Comparison of ENCODE assay signal across 33 cellular contexts in the genomic region with DNA sequence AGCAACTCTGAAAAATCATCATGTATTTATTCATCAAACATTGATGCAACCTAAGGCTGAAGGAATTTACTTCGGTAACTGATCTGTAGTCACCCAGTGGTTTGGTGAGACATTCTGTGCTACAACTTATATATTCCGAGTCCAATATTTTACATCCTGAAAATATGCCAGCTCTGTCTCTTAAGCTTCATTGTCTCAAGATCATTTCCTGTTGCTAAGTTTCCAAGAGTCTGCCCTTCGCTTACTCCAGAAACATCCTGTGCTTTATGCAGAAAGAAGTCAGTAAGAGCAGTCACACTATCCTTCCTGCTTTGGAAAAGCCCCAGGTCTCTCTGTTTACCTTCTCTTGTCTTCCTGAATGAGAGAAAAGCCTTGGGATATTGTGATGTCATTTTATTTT.
DNase-seq lines count a peak whose midpoint lies in the region; ATAC-seq and TF ChIP-seq lines count a peak whose summit lies in the region.
"Had no signal": no experiment of that assay in that cellular context is flagged by ENCODE, and none has a peak within 500 bp of the region (broad histone marks: within the 10 kb centered on the region; RNA-seq: fewer than 3 reads in every experiment).

No MANE protein-coding gene starts in this region.

- DNase-seq in GM03348 (ENCODE audit: low spot score), result peak; percentile 11
- peak; percentile 56 for DNase-seq in NCI-H69 (lab: John Stamatoyannopoulos, UW)
- peak; percentile 14 for DNase-seq in choroid plexus epithelial cell (ENCODE audit: low read depth)
- DNase-seq in osteoblast (ENCODE audit: insufficient read length, low spot score, missing footprints), result peak; percentile 67
- DNase-seq in naive thymus-derived CD4-positive, alpha-beta T cell, result no peak
- no peak for DNase-seq in esophagus squamous epithelium (lab: John Stamatoyannopoulos, UW)
- no peak for DNase-seq in GF-D8 (lab: John Stamatoyannopoulos, UW)
- DNase-seq: activated CD4-positive, alpha-beta memory T cell treated with anti-CD3 and anti-CD28 coated beads for 36 hours; activated CD4-positive, CD25-positive, alpha-beta regulatory T cell treated with anti-CD3 and anti-CD28 coated beads, Interleukin-2, amount 50 U/mL, for 72 hours; activated CD8-positive, alpha-beta memory T cell treated with anti-CD3 and anti-CD28 coated beads, Interleukin-2, amount 50 U/mL, for 48 hours; activated naive CD4-positive, alpha-beta T cell treated with anti-CD3 and anti-CD28 coated beads, Interleukin-2, amount 50 U/mL, for 16 hours; amniotic stem cell; COR-L47; cortex of kidney; DMS53; hypothalamus; immature natural killer cell; left lung; naive B cell; NCI-H1105; NCI-H1930; NCI-H2227 treated with DMSO at 0.1 percent for 48 hours; nucleus accumbens; SK-N-SH; small intestine; stimulated activated CD8-positive, alpha-beta memory T cell treated with anti-CD3 and anti-CD28 coated beads, Interleukin-4, amount 100 ng/mL, for 48 hours; stimulated activated naive CD8-positive, alpha-beta T cell treated with anti-CD3 and anti-CD28 coated beads, Interleukin-15, amount 100 ng/mL, for 72 hours; tibial artery had no signal

- peaks cover 15 to 42% (median 32%) of the 10 kb centered on the region in 5 donors for H3K27me3 Mint-ChIP-seq in naive thymus-derived CD4-positive, alpha-beta T cell

- H3K9me3 Mint-ChIP-seq in naive thymus-derived CD4-positive, alpha-beta T cell, result peaks cover 0 to 1% (median 0%) of the 10 kb centered on the region in 11 donors
- H3K9me3 Mint-ChIP-seq: activated CD4-positive, alpha-beta memory T cell treated with anti-CD3 and anti-CD28 coated beads for 36 hours; stimulated activated naive CD8-positive, alpha-beta T cell treated with anti-CD3 and anti-CD28 coated beads, Interleukin-15, amount 100 ng/mL, for 72 hours; T-helper 1 cell treated with Interleukin-12 subunit alpha and Interleukin-12 subunit beta and Interleukin-4 antibody, amounts not matched to agents 30 μg/mL and 1 μg/mL, for 36 hours had no signal

- H3K36me3 Mint-ChIP-seq in naive thymus-derived CD4-positive, alpha-beta T cell, result no peaks in the 10 kb centered on the region
- H3K36me3 Mint-ChIP-seq: activated CD4-positive, alpha-beta memory T cell treated with anti-CD3 and anti-CD28 coated beads for 36 hours; immature natural killer cell; naive B cell had no signal

- no peak for TF ChIP-seq POLR2A in esophagus squamous epithelium (IDR thresholded peaks at IDR 0.05)

- no peaks in the 10 kb centered on the region for H4K20me1 ChIP-seq in osteoblast (ENCODE audit: insufficient read depth, low read length)
- H4K20me1 ChIP-seq: BLaER1 had no signal

- H3K4me3 ChIP-seq in choroid plexus epithelial cell (ENCODE audit: low read depth, low read length) (no peak overlapping the region), osteoblast (ENCODE audit: insufficient read depth, low read length) (no peak overlapping the region), esophagus squamous epithelium (no peak overlapping the region)
- no peak overlapping the region for H3K4me3 ChIP-seq in naive thymus-derived CD4-positive, alpha-beta T cell (ENCODE audit: low read length)
- H3K4me3 ChIP-seq: BLaER1, cardiac muscle cell, esophagus muscularis mucosa, HAP-1, left lung, tibial artery had no signal

- H3K27me3 ChIP-seq in osteoblast (ENCODE audit: insufficient read depth, low read length), result peaks cover 41% of the 10 kb centered on the region
- H3K27me3 ChIP-seq in naive thymus-derived CD4-positive, alpha-beta T cell (ENCODE audit: control insufficient read depth in 2 of 2, insufficient read depth in 2 of 2, low read length in 2 of 2), result no peaks in the 10 kb centered on the region
- H3K27me3 ChIP-seq in esophagus squamous epithelium, result peaks cover 0 to 35% (median 1%) of the 10 kb centered on the region in 4 donors

- POLR2A ChIA-PET in naive thymus-derived CD4-positive, alpha-beta T cell (lab: Charles Lee), result no interaction called here

- no peak overlapping the region for H3K27ac Mint-ChIP-seq in naive thymus-derived CD4-positive, alpha-beta T cell
- H3K27ac Mint-ChIP-seq: activated CD4-positive, alpha-beta memory T cell treated with anti-CD3 and anti-CD28 coated beads for 36 hours; immature natural killer cell; naive B cell; T-helper 1 cell treated with Interleukin-12 subunit alpha and Interleukin-12 subunit beta and Interleukin-4 antibody, amounts not matched to agents 30 μg/mL and 1 μg/mL, for 36 hours had no signal

- intact Hi-C loops in naive thymus-derived CD4-positive, alpha-beta T cell (cut with micrococcal nuclease), result no loop called here
- intact Hi-C loops in esophagus squamous epithelium (cut with DNase I), result loop anchor here (10.0 kb wide), 1 partner anchor 48 kb away; no protein-coding TSS in a partner anchor

- H3K9me3 ChIP-seq in osteoblast (ENCODE audit: low read depth, low read length) (no peaks in the 10 kb centered on the region), esophagus squamous epithelium (no peaks in the 10 kb centered on the region)
- no peaks in the 10 kb centered on the region for H3K9me3 ChIP-seq in naive thymus-derived CD4-positive, alpha-beta T cell (ENCODE audit: control insufficient read depth in 2 of 3, low read length in 3 of 3)
- H3K9me3 ChIP-seq: esophagus muscularis mucosa, left lung, SK-N-SH, tibial artery had no signal

- H3K4me1 ChIP-seq in osteoblast (ENCODE audit: insufficient read depth, low read length) (no peaks in the 10 kb centered on the region), esophagus squamous epithelium (peaks cover 0 to 3% (median 0%) of the 10 kb centered on the region in 3 donors)
- H3K4me1 ChIP-seq in naive thymus-derived CD4-positive, alpha-beta T cell (ENCODE audit: control insufficient read depth in 2 of 2, insufficient read depth in 2 of 2, low read length in 2 of 2), result no peaks in the 10 kb centered on the region
- H3K4me1 ChIP-seq: BLaER1, left lung had no signal

- TF ChIP-seq CTCF in choroid plexus epithelial cell (conservative IDR thresholded peaks at IDR 0.05; ENCODE audit: low read depth, low read length) (no peak), osteoblast (IDR thresholded peaks at IDR 0.05; ENCODE audit: extremely low read depth, low read depth, low read length) (no peak), esophagus squamous epithelium (IDR thresholded peaks at IDR 0.05) (no peak)

- no peak for ATAC-seq in naive thymus-derived CD4-positive, alpha-beta T cell
- ATAC-seq: left lung; stimulated activated naive CD8-positive, alpha-beta T cell treated with anti-CD3 and anti-CD28 coated beads, Interleukin-15, amount 100 ng/mL, for 72 hours had no signal

- no peak overlapping the region for H3K4me3 Mint-ChIP-seq in naive thymus-derived CD4-positive, alpha-beta T cell
- H3K4me3 Mint-ChIP-seq: activated CD4-positive, alpha-beta memory T cell treated with anti-CD3 and anti-CD28 coated beads for 36 hours; immature natural killer cell; naive B cell; stimulated activated naive CD8-positive, alpha-beta T cell treated with anti-CD3 and anti-CD28 coated beads, Interleukin-15, amount 100 ng/mL, for 72 hours; T-helper 1 cell treated with Interleukin-12 subunit alpha and Interleukin-12 subunit beta and Interleukin-4 antibody, amounts not matched to agents 30 μg/mL and 1 μg/mL, for 36 hours had no signal

- no peaks in the 10 kb centered on the region for H3K79me2 ChIP-seq in osteoblast (ENCODE audit: insufficient read depth, low read length)

- H3K27ac ChIP-seq in osteoblast (ENCODE audit: low read depth, low read length) (no peak overlapping the region), esophagus squamous epithelium (no peak overlapping the region)
- no peak overlapping the region for H3K27ac ChIP-seq in naive thymus-derived CD4-positive, alpha-beta T cell (ENCODE audit: low read depth, low read length)
- H3K27ac ChIP-seq: BLaER1, cardiac muscle cell, esophagus muscularis mucosa, left lung, tibial artery had no signal

- H3K4me2 ChIP-seq in osteoblast (ENCODE audit: insufficient read depth, low read length), result no peak overlapping the region
- H3K4me2 ChIP-seq: BLaER1, SK-N-SH had no signal

- 62 to 64% methylated on average over 3 of the region's 3 CpGs for WGBS in esophagus squamous epithelium, 2 donors

- CTCF ChIA-PET in naive thymus-derived CD4-positive, alpha-beta T cell (lab: Charles Lee), result no interaction called here

- H3K4me1 Mint-ChIP-seq in naive thymus-derived CD4-positive, alpha-beta T cell, result peaks cover 0 to 6% (median 0%) of the 10 kb centered on the region in 7 donors
- H3K4me1 Mint-ChIP-seq: immature natural killer cell had no signal

- H2AFZ ChIP-seq in osteoblast (ENCODE audit: low read length), result no peak overlapping the region

- no peaks in the 10 kb centered on the region for H3K36me3 ChIP-seq in osteoblast (ENCODE audit: insufficient read depth, low read length)
- no peaks in the 10 kb centered on the region for H3K36me3 ChIP-seq in naive thymus-derived CD4-positive, alpha-beta T cell (ENCODE audit: control insufficient read depth in 2 of 3, insufficient read depth in 3 of 3, low read length in 3 of 3)
- no peaks in the 10 kb centered on the region for H3K36me3 ChIP-seq in esophagus squamous epithelium
- H3K36me3 ChIP-seq: BLaER1, cardiac muscle cell, esophagus muscularis mucosa, HAP-1, left lung, tibial artery had no signal

Comparison
In these comparisons a context has a peak if more than half of its experiments do, and no peak if none do; other contexts are left out.
1. DNase-seq: peak in GM03348 (single experiment), NCI-H69 (single experiment), choroid plexus epithelial cell (single experiment) and osteoblast (single experiment); none in naive thymus-derived CD4-positive, alpha-beta T cell (0 of 9), esophagus squamous epithelium (single experiment) and GF-D8 (single experiment).